In the genomic region with DNA sequence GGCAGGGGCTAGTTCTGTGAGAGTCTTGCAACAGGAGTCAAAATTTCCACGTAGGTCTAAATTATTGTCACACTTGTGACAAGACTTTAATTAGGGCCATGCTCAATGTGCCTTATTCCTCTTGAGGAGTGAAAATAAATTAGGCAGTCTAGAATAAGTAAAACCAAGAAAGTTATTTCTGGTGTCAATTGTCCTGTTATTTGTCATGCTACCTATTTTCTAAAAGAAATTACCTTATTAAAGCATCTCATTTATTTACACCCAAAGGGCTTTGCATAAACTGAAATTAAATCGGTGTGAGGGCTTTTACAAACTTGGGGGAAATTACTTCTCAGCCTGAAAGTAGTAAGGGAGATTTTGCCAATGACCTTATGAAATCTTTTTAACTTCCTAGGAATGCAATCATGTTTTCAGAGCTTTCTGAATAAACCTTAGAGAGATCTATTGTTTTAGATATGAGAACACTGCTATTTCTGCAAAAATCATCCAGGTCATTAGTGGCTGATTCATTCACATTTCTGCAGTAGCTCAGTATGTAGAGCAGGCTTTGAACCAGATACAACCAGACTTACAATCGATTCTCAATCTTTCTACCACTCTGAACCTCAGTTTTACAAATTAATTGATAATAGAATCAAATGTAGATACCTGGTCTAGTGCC, we compare ENCODE assay signal across 25 cellular contexts.
"Had no signal": no experiment of that assay in that cellular context is flagged by ENCODE, and none has a peak within 500 bp of the region (broad histone marks: within the 10 kb centered on the region; RNA-seq: fewer than 3 reads in every experiment).

No MANE protein-coding gene starts in this region.

- H3K27me3 ChIP-seq: MG63, Peyer's patch, SJCRH30 had no signal

- H2AFZ ChIP-seq: PC-9 had no signal

- H3K36me3 ChIP-seq: MG63, Peyer's patch, SJCRH30 had no signal

- ATAC-seq: Right ventricle myocardium inferior, SK-N-SH treated with all-trans-retinoic acid at 6 μM for 48 hours had no signal

- H3K4me3 ChIP-seq: MG63, PC-9, Peyer's patch, SJCRH30 had no signal

- H3K4me2 ChIP-seq: PC-9 had no signal

- H3K9me3 ChIP-seq: MG63, Peyer's patch, SJCRH30 had no signal

- H3K27ac ChIP-seq: HL-60, PC-9, Peyer's patch, SJCRH30 had no signal

- DNase-seq: Karpas-422, KG1, MG63, NCI-H1092, NCI-H1105 treated with DMSO at 0.1 percent for 48 hours, NCI-H1417 treated with DMSO at 0.1 percent for 48 hours, NCI-H146, NCI-H1694 treated with DMSO at 0.1 percent for 48 hours, NCI-H1930, NCI-H2081, NCI-H2107, NCI-H226, NCI-H446, NCI-H510A, NCI-H524 treated with DMSO at 0.1 percent for 48 hours, NCI-H69, NCI-H774, PC-9, Peyer's patch, SHP77 treated with DMSO at 0.1 percent for 48 hours, SJCRH30 had no signal

- H3K36me3 Mint-ChIP-seq: IgD-negative memory B cell had no signal

- H3K9me3 Mint-ChIP-seq: IgD-negative memory B cell had no signal

- H3K27ac Mint-ChIP-seq: IgD-negative memory B cell had no signal

- H3K4me3 Mint-ChIP-seq: IgD-negative memory B cell had no signal
